Comparison of ENCODE assay signal across 1 cellular context in genomic region chr4:109708990-109709389, GRCh38.
TF ChIP-seq lines count a peak whose summit lies in the region.

No MANE protein-coding gene starts in this region.

TF ChIP-seq in GM12878, 131 proteins besides CTCF, POLR2A, EP300 and RAD21 (continues in another document):
- TF ChIP-seq NFYA (IDR thresholded peaks at IDR 0.05; ENCODE audit: borderline replicate concordance, low read depth, low read length) (no peak), SMAD1 (IDR thresholded peaks at IDR 0.05; ENCODE audit: low read depth, partially characterized antibody) (no peak), POLR2AphosphoS5 (IDR thresholded peaks at IDR 0.05; ENCODE audit: low read length) (no peak), STAT1 (conservative IDR thresholded peaks at IDR 0.05) (no peak), RCOR1 (conservative IDR thresholded peaks at IDR 0.05; ENCODE audit: low read depth, low read length) (no peak), RELA (IDR thresholded peaks at IDR 0.05; ENCODE audit: borderline replicate concordance, partially characterized antibody) (no peak), BCLAF1 (IDR thresholded peaks at IDR 0.05) (no peak), HCFC1 (IDR thresholded peaks at IDR 0.05; ENCODE audit: low read length) (no peak), FOXM1 (IDR thresholded peaks at IDR 0.05; ENCODE audit: low read depth, low read length) (no peak; the same call in 1 of the 2 replicates), IKZF1 (conservative IDR thresholded peaks at IDR 0.05) (no peak), ETV6 (conservative IDR thresholded peaks at IDR 0.05 in 1 of 2, IDR thresholded peaks at IDR 0.05 in 1 of 2; ENCODE audit: borderline replicate concordance in 1 of 2, low read depth in 1 of 2) (peak in 1 of 2 experiments; percentile 18; a peak in 1 of 4 replicates), USF1 (IDR thresholded peaks at IDR 0.05; ENCODE audit: borderline replicate concordance, extremely low read length, insufficient read depth, low read depth, low read length) (no peak), ZBTB11 (CRISPR knock-in tag; IDR thresholded peaks at IDR 0.05) (no peak), HDAC2 (IDR thresholded peaks at IDR 0.05) (no peak), ZBTB4 (CRISPR knock-in tag; IDR thresholded peaks at IDR 0.05) (no peak), MTA2 (IDR thresholded peaks at IDR 0.05; ENCODE audit: low read depth) (no peak), POU2F2 (IDR thresholded peaks at IDR 0.05; ENCODE audit: borderline replicate concordance, low read depth, low read length) (peak; percentile 74; the same call in 1 of the 3 replicates), KAT2A (conservative IDR thresholded peaks at IDR 0.05; ENCODE audit: control insufficient read depth, low read depth, low read length) (no peak), CEBPZ (IDR thresholded peaks at IDR 0.05; ENCODE audit: low read depth, low read length) (no peak), MEF2A (IDR thresholded peaks at IDR 0.05; ENCODE audit: insufficient read depth, low read depth, low read length) (peak; percentile 75), ZNF217 (IDR thresholded peaks at IDR 0.05) (no peak), RFX5 (IDR thresholded peaks at IDR 0.05; ENCODE audit: low read depth, low read length) (no peak), MEF2B (IDR thresholded peaks at IDR 0.05; ENCODE audit: partially characterized antibody, poor library complexity, severe bottlenecking) (peak; percentile 22), MAX (IDR thresholded peaks at IDR 0.05; ENCODE audit: low read depth, low read length) (no peak), EZH2 (IDR thresholded peaks at IDR 0.05; ENCODE audit: borderline replicate concordance, control insufficient read depth, low read depth, low read length) (no peak), RELB (IDR thresholded peaks at IDR 0.05; ENCODE audit: low read depth) (no peak), NKRF (conservative IDR thresholded peaks at IDR 0.05) (no peak), JUND (IDR thresholded peaks at IDR 0.05; ENCODE audit: low read depth, low read length) (no peak), ZNF384 (IDR thresholded peaks at IDR 0.05; ENCODE audit: borderline replicate concordance, low read depth, low read length) (no peak), CBFB (IDR thresholded peaks at IDR 0.05; ENCODE audit: low read depth) (0 out of 2 replicates have a peak, but pooled peaks have one; percentile 27), E2F4 (IDR thresholded peaks at IDR 0.05; ENCODE audit: low read depth, low read length) (no peak), NR2F1 (conservative IDR thresholded peaks at IDR 0.05) (no peak), ATF2 (IDR thresholded peaks at IDR 0.05; ENCODE audit: low read length) (peak; percentile 75)
